ENCODE assay signal across 8 cellular contexts in the genomic region with DNA sequence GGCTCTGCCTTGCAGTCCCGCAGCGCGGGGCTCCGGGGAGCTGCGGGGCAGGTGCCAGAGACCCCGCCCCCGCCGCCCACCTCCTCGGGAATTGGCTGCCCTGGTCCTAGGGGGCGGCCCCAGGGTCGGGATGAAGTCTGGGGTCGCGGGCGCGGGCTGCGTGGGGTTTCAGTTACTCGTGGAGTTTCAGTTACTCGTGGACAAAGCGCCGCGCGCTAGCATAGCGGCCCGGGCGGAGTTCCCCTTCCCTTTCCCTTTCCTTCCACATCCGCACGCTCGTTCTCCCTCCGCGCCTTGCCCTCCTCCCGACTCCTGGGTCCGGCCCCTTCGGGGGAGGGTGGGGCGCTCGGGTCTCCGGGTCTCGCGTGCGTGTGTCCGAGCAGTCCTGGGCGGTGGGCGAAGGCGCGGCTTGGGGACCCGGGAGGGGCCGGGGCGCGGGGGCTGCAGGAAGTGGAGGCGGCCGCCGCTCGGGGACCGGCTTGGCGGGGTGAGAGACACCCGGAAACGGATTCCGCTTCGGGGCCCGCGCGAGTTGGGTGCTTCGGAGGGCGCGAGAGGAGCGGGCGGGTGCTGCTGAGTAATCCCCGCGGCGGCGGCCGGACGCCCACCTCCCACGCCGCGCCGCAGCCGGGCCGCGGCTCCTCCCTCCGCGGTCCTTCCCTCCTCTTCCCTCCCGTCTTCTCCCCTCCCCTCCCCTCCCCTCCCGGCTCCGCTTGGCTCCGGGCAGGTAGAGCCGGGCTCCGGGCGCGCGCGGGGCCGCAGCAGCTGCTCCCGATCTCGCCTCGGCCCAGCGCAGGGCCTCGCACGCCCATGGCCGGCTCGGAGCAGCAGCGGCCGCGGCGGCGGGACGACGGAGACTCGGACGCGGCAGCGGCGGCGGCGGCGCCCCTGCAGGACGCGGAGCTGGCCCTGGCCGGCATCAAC. TPM values are rescaled to one million over a fixed set of nuclear protein-coding genes. Genes with fewer than 3 reads are reported as not detected.
DNase-seq lines count a peak whose midpoint lies in the region; ATAC-seq lines count a peak whose summit lies in the region.

A gene (plus strand): TSS at position 693 of the 924 bp plus-strand sequence. CDS start 118 bp downstream, at position 811.

- DNase-seq in NCI-H2029 (lab: John Stamatoyannopoulos, UW) (peak; percentile 30), NCI-H2029 treated with DMSO at 0.1 percent for 48 hours (lab: John Stamatoyannopoulos, UW) (no peak), NCI-H748 treated with DMSO at 0.1 percent for 48 hours (lab: John Stamatoyannopoulos, UW) (peak; percentile 25), mesenteric fat pad (ENCODE audit: low spot score) (peak; percentile 93)
- peak; percentile 57 to 68 for DNase-seq in activated CD8-positive, alpha-beta memory T cell treated with anti-CD3 and anti-CD28 coated beads for 1 hour (ENCODE audit: extremely low read depth in 1 of 2, low read depth in 1 of 2)
- peak; percentile 58 for DNase-seq in effector CD8-positive, alpha-beta T cell (lab: John Stamatoyannopoulos, UW)
- DNase-seq in stimulated activated CD8-positive, alpha-beta memory T cell treated with anti-CD3 and anti-CD28 coated beads, Interleukin-15, amount 100 ng/mL, for 24 hours (ENCODE audit: low read depth) = peak; percentile 68

- ATAC-seq in HG03025 (IDR thresholded peaks at IDR 0.05; ENCODE audit: low FRiP score, unreplicated experiment) = peak; percentile 41

RNA-seq across cellular contexts. Expression of the gene that starts here (rescaled TPM):
- 46.7 TPM for total RNA-seq in mesenteric fat pad
